In genomic region chr1:96030312-96030711, GRCh38 we compare ENCODE assay signal across 8 cellular contexts.
"Had no signal": no experiment of that assay in that cellular context is flagged by ENCODE, and none has a peak within 500 bp of the region (broad histone marks: within the 10 kb centered on the region; RNA-seq: fewer than 3 reads in every experiment).

No MANE protein-coding gene starts in this region.

- FAIRE-seq: G401.6, GM12878, GM12891, GM12892, GM18507, GM19239 had no signal

- ATAC-seq: GM12878 had no signal

- DNase-seq: GDM1, GF-D8 had no signal

- H3K4me3 ChIP-seq: GM12878 had no signal
